ENCODE assay signal across 29 cellular contexts in the genomic region with DNA sequence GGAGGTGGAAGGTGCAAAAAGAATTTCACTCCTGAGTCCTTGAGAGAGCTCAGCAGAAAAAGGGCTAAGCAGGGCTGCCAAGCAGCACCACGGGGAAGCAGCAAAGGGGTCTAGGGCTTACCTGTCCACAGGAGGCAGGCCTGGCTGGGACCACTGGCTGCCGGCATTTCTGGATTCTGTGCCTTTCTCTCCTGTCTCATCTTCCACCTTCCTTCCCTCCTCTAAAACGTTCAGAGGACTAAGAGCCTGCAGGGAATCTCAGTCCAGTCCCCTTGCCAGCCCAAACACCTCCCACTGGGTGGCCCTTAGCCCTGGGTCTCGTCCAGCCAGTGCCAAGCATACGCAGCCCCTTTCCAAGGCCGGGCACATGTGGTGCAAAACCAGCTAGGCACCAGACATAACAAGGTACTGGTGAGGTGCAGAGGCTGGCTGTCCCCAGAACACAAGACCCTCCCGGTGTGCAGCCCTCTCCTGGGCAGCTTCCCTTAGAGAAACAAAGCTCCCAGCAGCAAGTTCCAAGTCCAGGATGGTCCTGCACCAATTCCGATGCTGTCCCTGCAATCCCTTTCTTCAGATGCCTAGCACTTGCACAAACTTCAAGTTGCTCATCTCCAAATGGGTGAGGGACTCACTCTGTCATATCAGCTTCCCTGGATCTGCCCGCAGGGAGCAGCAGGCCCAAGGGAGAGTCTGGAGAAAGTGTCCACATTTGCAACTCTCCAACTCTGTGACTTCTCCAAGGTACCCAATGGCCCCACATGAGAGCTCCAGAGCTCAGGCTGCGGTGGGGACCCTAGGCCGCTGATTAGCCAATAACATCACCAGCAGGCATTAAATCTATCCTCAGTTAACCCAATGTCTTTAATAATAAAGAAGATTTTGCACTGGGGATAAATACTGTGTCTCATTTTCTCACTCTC.
A peak's percentile ranks its signal among the peaks of the same experiment; 100 is the strongest.
DNase-seq lines count a peak whose midpoint lies in the region; ATAC-seq, FAIRE-seq and TF ChIP-seq lines count a peak whose summit lies in the region.
"Had no signal": no experiment of that assay in that cellular context is flagged by ENCODE, and none has a peak within 500 bp of the region (broad histone marks: within the 10 kb centered on the region; RNA-seq: fewer than 3 reads in every experiment).

No MANE protein-coding gene starts in this region.

- no peak overlapping the region for H2BK120ac ChIP-seq in trophoblast cell (ENCODE audit: insufficient read depth, low read length, poor library complexity)

- H3K9ac ChIP-seq in trophoblast cell (ENCODE audit: low read length): no peak overlapping the region

- H2BK12ac ChIP-seq in trophoblast cell (ENCODE audit: low read length): no peak overlapping the region

- no peak overlapping the region for H2AFZ ChIP-seq in trophoblast cell (ENCODE audit: insufficient read depth, low read length, poor library complexity)

- H2BK5ac ChIP-seq in trophoblast cell (ENCODE audit: low read depth, low read length, poor library complexity): no peak overlapping the region

- H3K4me3 ChIP-seq in coronary artery (no peak overlapping the region), trophoblast cell (ENCODE audit: low read depth, low read length) (peak overlapping the region; percentile 20)
- H3K4me3 ChIP-seq: A549, GM12878, HAP-1, K562, SJSA1 had no signal

- H2AK5ac ChIP-seq in trophoblast cell (ENCODE audit: low read length): no peak overlapping the region

- DNase-seq in cardiac septum (ENCODE audit: low spot score) (peak; percentile 74), left cardiac atrium (no peak), coronary artery (ENCODE audit: low spot score) (peak; percentile 49), trophoblast cell (no peak), NCI-H1048 (lab: John Stamatoyannopoulos, UW) (no peak), GM03348 (ENCODE audit: low spot score) (no peak), GM12892 (ENCODE audit: insufficient read length) (no peak)
- DNase-seq: AML-193; C1 segment of cervical spinal cord; CD4-positive, alpha-beta memory T cell; COR-L47; GOT3; Kasumi-1; NCI-H1105 treated with DMSO at 0.1 percent for 48 hours; NCI-H146; NCI-H1930; NCI-H2107; NCI-H446; NCI-H524 treated with DMSO at 0.1 percent for 48 hours; NCI-H774; PC-3 had no signal

- no peak for TF ChIP-seq CTCF in coronary artery (IDR thresholded peaks at IDR 0.05)

- H3K79me2 ChIP-seq in trophoblast cell (ENCODE audit: control insufficient read depth, insufficient read depth, low read length, poor library complexity): no peaks in the 10 kb centered on the region

- intact Hi-C loops in cardiac septum (cut with DNase I) (no loop called here), left cardiac atrium (cut with DNase I) (no loop called here)

- no peak for TF ChIP-seq POLR2A in GM12892 (IDR thresholded peaks at IDR 0.05; ENCODE audit: low read depth, low read length)

- no peak overlapping the region for H4K91ac ChIP-seq in trophoblast cell (ENCODE audit: low read depth, low read length)

- no peaks in the 10 kb centered on the region for H3K36me3 ChIP-seq in trophoblast cell (ENCODE audit: control insufficient read depth in 1 of 2, insufficient read depth in 2 of 2, low read length in 2 of 2)
- H3K36me3 ChIP-seq: HAP-1, SJSA1 had no signal

- H4K8ac ChIP-seq in trophoblast cell (ENCODE audit: low read depth, low read length): no peak overlapping the region

- WGBS in trophoblast cell (ENCODE audit: extremely low coverage, insufficient coverage, insufficient read length): no CpG with 5 or more reads among the region's 11 CpGs

- H3K27ac ChIP-seq in coronary artery: no peak overlapping the region
- H3K27ac ChIP-seq in trophoblast cell (ENCODE audit: low read depth, low read length): no peak overlapping the region
- H3K27ac ChIP-seq: A549, SJSA1 had no signal

- H4K12ac ChIP-seq in trophoblast cell (ENCODE audit: low read depth, low read length): no peak overlapping the region

- no peak overlapping the region for H3K18ac ChIP-seq in trophoblast cell (ENCODE audit: low read length)

- H3K23ac ChIP-seq in trophoblast cell (ENCODE audit: low read length): no peak overlapping the region

- no peak overlapping the region for H3K4me2 ChIP-seq in trophoblast cell (ENCODE audit: low read length)
- H3K4me2 ChIP-seq: A549 had no signal

- peaks cover 1% of the 10 kb centered on the region for H3K9me3 ChIP-seq in trophoblast cell (ENCODE audit: insufficient read depth, low read depth, low read length)
- H3K9me3 ChIP-seq: A549, HAP-1, SJSA1 had no signal

- no peak overlapping the region for H3K4ac ChIP-seq in trophoblast cell (ENCODE audit: low read depth, low read length)

- H3K27me3 ChIP-seq in trophoblast cell (ENCODE audit: insufficient read depth, low read length): no peaks in the 10 kb centered on the region

- no peaks in the 10 kb centered on the region for H3K4me1 ChIP-seq in trophoblast cell (ENCODE audit: control insufficient read depth in 1 of 2, insufficient read depth in 2 of 2, low read length in 2 of 2)
- H3K4me1 ChIP-seq: A549, HAP-1, SJSA1 had no signal

- H3K14ac ChIP-seq in trophoblast cell (ENCODE audit: low read length): no peak overlapping the region

- no peak for FAIRE-seq in GM12892 (lab: Jason Lieb, UNC)
- FAIRE-seq: A549, G401.6, GM12878, HTR-8/SVneo, K562 had no signal

- H3K79me1 ChIP-seq in trophoblast cell (ENCODE audit: low read length): no peaks in the 10 kb centered on the region

- no peak for ATAC-seq in left cardiac atrium
- ATAC-seq: GM12878, K562, PC-3, Right ventricle myocardium inferior had no signal

Comparison
In these comparisons a context has a peak if more than half of its experiments do, and no peak if none do; other contexts are left out.
1. DNase-seq: peak in cardiac septum (single experiment) and coronary artery (single experiment); none in left cardiac atrium (single experiment), trophoblast cell (0 of 2), NCI-H1048 (single experiment), GM03348 (single experiment) and GM12892 (single experiment).